Comparison of ENCODE assay signal across 37 cellular contexts in genomic region chr11:94668240-94668793, GRCh38.
"Had no signal": no experiment of that assay in that cellular context is flagged by ENCODE, and none has a peak within 500 bp of the region (broad histone marks: within the 10 kb centered on the region; RNA-seq: fewer than 3 reads in every experiment).

No MANE protein-coding gene starts in this region.

- H3K9me3 ChIP-seq: ascending aorta had no signal

- H3K9me3 Mint-ChIP-seq: activated CD4-positive, alpha-beta memory T cell treated with anti-CD3 and anti-CD28 coated beads, Interleukin-2, amount 10 ng/mL, durations not matched to agents 7 days and 5 days; activated CD4-positive, alpha-beta T cell treated with anti-CD3 and anti-CD28 coated beads, Interleukin-2, amount 10 ng/mL, durations not matched to agents 7 days and 5 days; activated naive CD4-positive, alpha-beta T cell treated with anti-CD3 and anti-CD28 coated beads, Interleukin-2, amount 10 ng/mL, durations not matched to agents 7 days and 5 days; activated naive CD8-positive, alpha-beta T cell treated with anti-CD3 and anti-CD28 coated beads, Interleukin-2, amount 10 ng/mL, durations not matched to agents 7 days and 5 days; activated naive CD8-positive, alpha-beta T cell treated with anti-CD3 and anti-CD28 coated beads, Interleukin-2, amount 50 U/mL, for 24 hours; activated T-cell treated with anti-CD3 and anti-CD28 coated beads, Interleukin-2, amount 50 U/mL, for 24 hours; activated T-helper 2 cell treated with anti-CD3 and anti-CD28 coated beads, Interferon-gamma antibody, Interleukin-2, Interleukin-4, amounts not matched to agents 10 μg/mL and 5 μg/mL and 100 μg/mL, durations not matched to agents 14 hours and 24 hours and 36 hours; central memory CD8-positive, alpha-beta T cell; T-helper 1 cell treated with Interleukin-12 subunit alpha and Interleukin-12 subunit beta and Interleukin-4 antibody, amounts not matched to agents 30 μg/mL and 1 μg/mL, for 36 hours; T-helper 2 cell treated with Interferon-gamma antibody and Interleukin-4, amounts not matched to agents 5 μg/mL and 100 μg/mL, for 36 hours had no signal

- H3K4me3 Mint-ChIP-seq: activated CD4-positive, alpha-beta memory T cell treated with anti-CD3 and anti-CD28 coated beads, Interleukin-2, amount 10 ng/mL, durations not matched to agents 7 days and 5 days; activated CD4-positive, alpha-beta T cell treated with anti-CD3 and anti-CD28 coated beads for 36 hours; activated CD4-positive, alpha-beta T cell treated with anti-CD3 and anti-CD28 coated beads, Interleukin-2, amount 10 ng/mL, durations not matched to agents 7 days and 5 days; activated CD8-positive, alpha-beta memory T cell treated with anti-CD3 and anti-CD28 coated beads, Interleukin-2, amount 10 ng/mL, durations not matched to agents 7 days and 5 days; activated CD8-positive, alpha-beta T cell treated with anti-CD3 and anti-CD28 coated beads, Interleukin-2, amount 10 ng/mL, durations not matched to agents 7 days and 5 days; activated naive CD4-positive, alpha-beta T cell treated with anti-CD3 and anti-CD28 coated beads, Interleukin-2, amount 10 ng/mL, durations not matched to agents 7 days and 5 days; activated naive CD4-positive, alpha-beta T cell treated with anti-CD3 and anti-CD28 coated beads, Interleukin-2, amount 50 U/mL, for 24 hours; activated naive CD8-positive, alpha-beta T cell; activated naive CD8-positive, alpha-beta T cell treated with anti-CD3 and anti-CD28 coated beads, Interleukin-2, amount 10 ng/mL, durations not matched to agents 7 days and 5 days; activated naive CD8-positive, alpha-beta T cell treated with anti-CD3 and anti-CD28 coated beads, Interleukin-2, amount 50 U/mL, for 24 hours; activated T-cell treated with anti-CD3 and anti-CD28 coated beads, Interleukin-2, amount 50 U/mL, for 24 hours; brain; central memory CD8-positive, alpha-beta T cell; T-helper 1 cell treated with Interleukin-12 subunit alpha and Interleukin-12 subunit beta and Interleukin-4 antibody, amounts not matched to agents 30 μg/mL and 1 μg/mL, for 36 hours; T-helper 2 cell treated with Interferon-gamma antibody and Interleukin-4, amounts not matched to agents 5 μg/mL and 100 μg/mL, for 36 hours; WTC11 had no signal

- H3K4me3 ChIP-seq: ascending aorta, cardiac muscle cell had no signal

- H3K27ac ChIP-seq: ascending aorta, cardiac muscle cell, WERI-Rb-1 had no signal

- H3K4me1 ChIP-seq: ascending aorta had no signal

- DNase-seq: activated CD4-positive, alpha-beta memory T cell treated with anti-CD3 and anti-CD28 coated beads, Interleukin-2, amount 10 ng/mL, durations not matched to agents 7 days and 5 days; activated CD4-positive, alpha-beta T cell treated with anti-CD3 and anti-CD28 coated beads for 1 hour; activated CD4-positive, alpha-beta T cell treated with anti-CD3 and anti-CD28 coated beads for 36 hours; activated CD4-positive, alpha-beta T cell treated with anti-CD3 and anti-CD28 coated beads for 48 hours; activated CD4-positive, alpha-beta T cell treated with anti-CD3 and anti-CD28 coated beads, Interleukin-2, amount 10 ng/mL, durations not matched to agents 7 days and 5 days; activated CD4-positive, alpha-beta T cell treated with anti-CD3 and anti-CD28 coated beads, Interleukin-2, amount 50 U/mL, for 48 hours; activated CD4-positive, CD25-positive, alpha-beta regulatory T cell; activated CD8-positive, alpha-beta memory T cell treated with anti-CD3 and anti-CD28 coated beads for 24 hours; activated CD8-positive, alpha-beta memory T cell treated with anti-CD3 and anti-CD28 coated beads, Interleukin-2, amount 10 ng/mL, durations not matched to agents 7 days and 5 days; activated CD8-positive, alpha-beta memory T cell treated with anti-CD3 and anti-CD28 coated beads, Interleukin-2, amount 50 U/mL, for 48 hours; activated CD8-positive, alpha-beta T cell treated with anti-CD3 and anti-CD28 coated beads, Interleukin-2, amount 10 ng/mL, durations not matched to agents 7 days and 5 days; activated effector memory CD4-positive, alpha-beta T cell treated with Interleukin-2 at 50 U/mL for 16 hours; activated gamma-delta T cell; activated naive CD4-positive, alpha-beta T cell treated with anti-CD3 and anti-CD28 coated beads, Interleukin-2, amount 10 ng/mL, durations not matched to agents 7 days and 5 days; activated naive CD4-positive, alpha-beta T cell treated with Interleukin-2 at 50 U/mL for 16 hours; activated naive CD8-positive, alpha-beta T cell treated with anti-CD3 and anti-CD28 coated beads, Interleukin-2, amount 10 ng/mL, durations not matched to agents 7 days and 5 days; activated naive CD8-positive, alpha-beta T cell treated with anti-CD3 and anti-CD28 coated beads, Interleukin-2, amount 50 U/mL, for 24 hours; activated T-cell treated with anti-CD3 and anti-CD28 coated beads, Interleukin-2, amount 50 U/mL, for 24 hours; activated T-cell treated with anti-CD3 and anti-CD28 coated beads, Interleukin-2, amount 50 U/mL, for 48 hours; caudate nucleus; cerebellar nuclear complex; T-helper 1 cell; T-helper 2 cell; T-helper 9 cell; WERI-Rb-1 had no signal

- H3K27me3 Mint-ChIP-seq: activated CD4-positive, alpha-beta T cell treated with anti-CD3 and anti-CD28 coated beads for 36 hours; activated CD4-positive, alpha-beta T cell treated with anti-CD3 and anti-CD28 coated beads, Interleukin-2, amount 10 ng/mL, durations not matched to agents 7 days and 5 days; activated naive CD4-positive, alpha-beta T cell treated with anti-CD3 and anti-CD28 coated beads, Interleukin-2, amount 50 U/mL, for 24 hours had no signal

- FAIRE-seq: TTC549 had no signal

- H3K36me3 Mint-ChIP-seq: activated CD8-positive, alpha-beta memory T cell treated with anti-CD3 and anti-CD28 coated beads, Interleukin-2, amount 10 ng/mL, durations not matched to agents 7 days and 5 days; activated naive CD4-positive, alpha-beta T cell treated with anti-CD3 and anti-CD28 coated beads, Interleukin-2, amount 10 ng/mL, durations not matched to agents 7 days and 5 days; activated naive CD4-positive, alpha-beta T cell treated with anti-CD3 and anti-CD28 coated beads, Interleukin-2, amount 50 U/mL, for 24 hours; activated naive CD8-positive, alpha-beta T cell; activated naive CD8-positive, alpha-beta T cell treated with anti-CD3 and anti-CD28 coated beads, Interleukin-2, amount 10 ng/mL, durations not matched to agents 7 days and 5 days; brain had no signal

- H3K36me3 ChIP-seq: ascending aorta, cardiac muscle cell, WERI-Rb-1 had no signal

- H3K27me3 ChIP-seq: ascending aorta, cardiac muscle cell had no signal

- H3K27ac Mint-ChIP-seq: activated CD4-positive, alpha-beta memory T cell treated with anti-CD3 and anti-CD28 coated beads, Interleukin-2, amount 10 ng/mL, durations not matched to agents 7 days and 5 days; activated CD4-positive, alpha-beta T cell treated with anti-CD3 and anti-CD28 coated beads for 36 hours; activated CD8-positive, alpha-beta memory T cell treated with anti-CD3 and anti-CD28 coated beads, Interleukin-2, amount 10 ng/mL, durations not matched to agents 7 days and 5 days; activated CD8-positive, alpha-beta T cell treated with anti-CD3 and anti-CD28 coated beads, Interleukin-2, amount 10 ng/mL, durations not matched to agents 7 days and 5 days; activated naive CD4-positive, alpha-beta T cell treated with anti-CD3 and anti-CD28 coated beads, Interleukin-2, amount 10 ng/mL, durations not matched to agents 7 days and 5 days; activated naive CD4-positive, alpha-beta T cell treated with anti-CD3 and anti-CD28 coated beads, Interleukin-2, amount 50 U/mL, for 24 hours; activated naive CD8-positive, alpha-beta T cell; activated naive CD8-positive, alpha-beta T cell treated with anti-CD3 and anti-CD28 coated beads, Interleukin-2, amount 10 ng/mL, durations not matched to agents 7 days and 5 days; activated naive CD8-positive, alpha-beta T cell treated with anti-CD3 and anti-CD28 coated beads, Interleukin-2, amount 50 U/mL, for 24 hours; activated T-cell treated with anti-CD3 and anti-CD28 coated beads, Interleukin-2, amount 50 U/mL, for 24 hours; activated T-helper 2 cell treated with anti-CD3 and anti-CD28 coated beads, Interferon-gamma antibody, Interleukin-2, Interleukin-4, amounts not matched to agents 10 μg/mL and 5 μg/mL and 100 μg/mL, durations not matched to agents 14 hours and 24 hours and 36 hours; T-helper 1 cell treated with Interleukin-12 subunit alpha and Interleukin-12 subunit beta and Interleukin-4 antibody, amounts not matched to agents 30 μg/mL and 1 μg/mL, for 36 hours; T-helper 2 cell treated with Interferon-gamma antibody and Interleukin-4, amounts not matched to agents 5 μg/mL and 100 μg/mL, for 36 hours; WTC11 had no signal

- ATAC-seq: activated CD4-positive, alpha-beta T cell treated with anti-CD3 and anti-CD28 coated beads for 36 hours; activated CD4-positive, CD25-positive, alpha-beta regulatory T cell treated with anti-CD3 and anti-CD28 coated beads, Interleukin-2, amount 50 U/mL, for 24 hours; activated CD8-positive, alpha-beta memory T cell treated with anti-CD3 and anti-CD28 coated beads, Interleukin-2, amount 10 ng/mL, durations not matched to agents 7 days and 5 days; activated CD8-positive, alpha-beta T cell treated with anti-CD3 and anti-CD28 coated beads, Interleukin-2, amount 10 ng/mL, durations not matched to agents 7 days and 5 days; activated naive CD8-positive, alpha-beta T cell treated with anti-CD3 and anti-CD28 coated beads, Interleukin-2, amount 50 U/mL, for 24 hours; WTC11 had no signal

- H3K4me1 Mint-ChIP-seq: activated CD4-positive, alpha-beta memory T cell treated with anti-CD3 and anti-CD28 coated beads, Interleukin-2, amount 10 ng/mL, durations not matched to agents 7 days and 5 days; activated CD4-positive, alpha-beta T cell treated with anti-CD3 and anti-CD28 coated beads for 36 hours; activated CD4-positive, alpha-beta T cell treated with anti-CD3 and anti-CD28 coated beads, Interleukin-2, amount 10 ng/mL, durations not matched to agents 7 days and 5 days; activated CD8-positive, alpha-beta memory T cell treated with anti-CD3 and anti-CD28 coated beads, Interleukin-2, amount 10 ng/mL, durations not matched to agents 7 days and 5 days; activated naive CD4-positive, alpha-beta T cell treated with anti-CD3 and anti-CD28 coated beads, Interleukin-2, amount 10 ng/mL, durations not matched to agents 7 days and 5 days; activated naive CD4-positive, alpha-beta T cell treated with anti-CD3 and anti-CD28 coated beads, Interleukin-2, amount 50 U/mL, for 24 hours; activated naive CD8-positive, alpha-beta T cell treated with anti-CD3 and anti-CD28 coated beads, Interleukin-2, amount 10 ng/mL, durations not matched to agents 7 days and 5 days; activated naive CD8-positive, alpha-beta T cell treated with anti-CD3 and anti-CD28 coated beads, Interleukin-2, amount 50 U/mL, for 24 hours; central memory CD8-positive, alpha-beta T cell had no signal
